Comparison of ENCODE assay signal across 23 cellular contexts in genomic region chr14:87864356-87865230, GRCh38.
"Had no signal": no experiment of that assay in that cellular context is flagged by ENCODE, and none has a peak within 500 bp of the region (broad histone marks: within the 10 kb centered on the region; RNA-seq: fewer than 3 reads in every experiment).

No MANE protein-coding gene starts in this region.

- DNase-seq: activated CD4-positive, alpha-beta memory T cell treated with anti-CD3 and anti-CD28 coated beads for 36 hours; activated effector memory CD4-positive, alpha-beta T cell treated with Interleukin-2 at 50 U/mL for 16 hours; activated naive CD4-positive, alpha-beta T cell treated with anti-CD3 and anti-CD28 coated beads, Interleukin-2, amount 10 ng/mL, durations not matched to agents 7 days and 5 days; activated naive CD8-positive, alpha-beta T cell treated with anti-CD3 and anti-CD28 coated beads, Interleukin-2, amount 50 U/mL, for 24 hours; activated T-cell treated with anti-CD3 and anti-CD28 coated beads, Interleukin-2, amount 50 U/mL, for 48 hours; effector CD8-positive, alpha-beta T cell; esophagus squamous epithelium; heart right ventricle; midbrain; natural killer cell; pancreas; psoas muscle; right cardiac atrium; stimulated activated CD4-positive, alpha-beta T cell treated with anti-CD3 and anti-CD28 coated beads, Interleukin-4, amount 100 ng/mL, for 24 hours; stimulated activated naive CD4-positive, alpha-beta T cell treated with Interleukin-2 at 50 U/mL for 16 hours; T-helper 1 cell had no signal

- H3K27ac ChIP-seq: esophagus squamous epithelium, heart right ventricle, pancreas, psoas muscle, thoracic aorta had no signal

- H3K4me1 Mint-ChIP-seq: activated naive CD4-positive, alpha-beta T cell treated with anti-CD3 and anti-CD28 coated beads, Interleukin-2, amount 10 ng/mL, durations not matched to agents 7 days and 5 days; natural killer cell had no signal

- H3K36me3 ChIP-seq: esophagus squamous epithelium, heart right ventricle, pancreas, thoracic aorta had no signal

- H3K9me3 ChIP-seq: esophagus squamous epithelium, pancreas, psoas muscle, thoracic aorta had no signal

- FAIRE-seq: endothelial cell of umbilical vein, keratinocyte, pancreas, TTC549 had no signal

- ATAC-seq: activated naive CD8-positive, alpha-beta T cell treated with anti-CD3 and anti-CD28 coated beads, Interleukin-2, amount 50 U/mL, for 24 hours; natural killer cell; pancreas; psoas muscle; right cardiac atrium had no signal

- H3K4me3 Mint-ChIP-seq: activated CD4-positive, alpha-beta memory T cell treated with anti-CD3 and anti-CD28 coated beads for 36 hours; activated naive CD4-positive, alpha-beta T cell treated with anti-CD3 and anti-CD28 coated beads, Interleukin-2, amount 10 ng/mL, durations not matched to agents 7 days and 5 days; activated naive CD8-positive, alpha-beta T cell treated with anti-CD3 and anti-CD28 coated beads, Interleukin-2, amount 50 U/mL, for 24 hours; dendritic cell treated with granulocyte-macrophage colony-stimulating factor and Interleukin-4, amounts not matched to agents 40 ng/mL and 50 ng/mL, for 4 days; natural killer cell; type B pancreatic cell had no signal

- H3K27ac Mint-ChIP-seq: activated CD4-positive, alpha-beta memory T cell treated with anti-CD3 and anti-CD28 coated beads for 36 hours; activated naive CD4-positive, alpha-beta T cell treated with anti-CD3 and anti-CD28 coated beads, Interleukin-2, amount 10 ng/mL, durations not matched to agents 7 days and 5 days; activated naive CD8-positive, alpha-beta T cell treated with anti-CD3 and anti-CD28 coated beads, Interleukin-2, amount 50 U/mL, for 24 hours; dendritic cell treated with granulocyte-macrophage colony-stimulating factor and Interleukin-4, amounts not matched to agents 40 ng/mL and 50 ng/mL, for 4 days; natural killer cell; type B pancreatic cell had no signal

- H3K4me3 ChIP-seq: esophagus squamous epithelium, heart right ventricle, lung, pancreas, psoas muscle, thoracic aorta had no signal

- H3K27me3 Mint-ChIP-seq: activated CD4-positive, alpha-beta memory T cell treated with anti-CD3 and anti-CD28 coated beads for 36 hours; activated naive CD4-positive, alpha-beta T cell treated with anti-CD3 and anti-CD28 coated beads, Interleukin-2, amount 10 ng/mL, durations not matched to agents 7 days and 5 days; dendritic cell treated with granulocyte-macrophage colony-stimulating factor and Interleukin-4, amounts not matched to agents 40 ng/mL and 50 ng/mL, for 4 days had no signal

- H3K27me3 ChIP-seq: esophagus squamous epithelium, pancreas had no signal

- H3K9me3 Mint-ChIP-seq: activated CD4-positive, alpha-beta memory T cell treated with anti-CD3 and anti-CD28 coated beads for 36 hours; activated naive CD4-positive, alpha-beta T cell treated with anti-CD3 and anti-CD28 coated beads, Interleukin-2, amount 10 ng/mL, durations not matched to agents 7 days and 5 days; activated naive CD8-positive, alpha-beta T cell treated with anti-CD3 and anti-CD28 coated beads, Interleukin-2, amount 50 U/mL, for 24 hours; dendritic cell treated with granulocyte-macrophage colony-stimulating factor and Interleukin-4, amounts not matched to agents 40 ng/mL and 50 ng/mL, for 4 days; natural killer cell had no signal

- H3K36me3 Mint-ChIP-seq: activated CD4-positive, alpha-beta memory T cell treated with anti-CD3 and anti-CD28 coated beads for 36 hours; activated naive CD4-positive, alpha-beta T cell treated with anti-CD3 and anti-CD28 coated beads, Interleukin-2, amount 10 ng/mL, durations not matched to agents 7 days and 5 days; natural killer cell; type B pancreatic cell had no signal
